9 cellular contexts compared by ENCODE assay signal in genomic region chr14:23056257-23056955, GRCh38. TPM values are rescaled to one million over a fixed set of nuclear protein-coding genes. Genes with fewer than 3 reads are reported as not detected.
DNase-seq lines count a peak whose midpoint lies in the region; ATAC-seq and TF ChIP-seq lines count a peak whose summit lies in the region.
"Had no signal": no experiment of that assay in that cellular context is flagged by ENCODE, and none has a peak within 500 bp of the region (broad histone marks: within the 10 kb centered on the region; RNA-seq: fewer than 3 reads in every experiment).

No MANE protein-coding gene starts in this region.

- no peak overlapping the region for H3K27ac ChIP-seq in CD8-positive, alpha-beta memory T cell (ENCODE audit: low read depth, low read length)

- POLR2A ChIA-PET in CD8-positive, alpha-beta memory T cell (lab: Charles Lee) = interaction anchor here (1.4 kb wide), 1 partner anchor 70 kb away, joined by 6 read pairs; no protein-coding TSS in a partner anchor

- H3K4me3 Mint-ChIP-seq in CD8-positive, alpha-beta memory T cell = peak overlapping the region; percentile 72 to 95 (median 84)

- peaks cover 0 to 32% (median 6%) of the 10 kb centered on the region in 3 donors for H3K36me3 Mint-ChIP-seq in CD8-positive, alpha-beta memory T cell

- H3K36me3 ChIP-seq in CD8-positive, alpha-beta memory T cell (ENCODE audit: insufficient read depth, low read length) = peaks cover 17% of the 10 kb centered on the region

- H3K9me3 ChIP-seq in CD8-positive, alpha-beta memory T cell (ENCODE audit: low read length) = no peaks in the 10 kb centered on the region

- H3K4me3 ChIP-seq in CD8-positive, alpha-beta memory T cell (ENCODE audit: low read length) = peak overlapping the region; percentile 47
- H3K4me3 ChIP-seq in retinal pigment epithelial cell (ENCODE audit: low read length) = peak overlapping the region; percentile 57

- DNase-seq in CD8-positive, alpha-beta memory T cell = peak; percentile 54 to 75 (median 59)
- DNase-seq in NCI-H226 = peak; percentile 53
- peak; percentile 52 for DNase-seq in activated gamma-delta T cell treated with anti-CD3 and anti-CD28 coated beads, Interleukin-2, amount 50 U/mL, for 16 hours (ENCODE audit: low read depth)
- DNase-seq in left cardiac atrium = peak; percentile 69
- DNase-seq in retinal pigment epithelial cell (ENCODE audit: low read depth) = no peak
- DNase-seq in NCI-H146 (lab: John Stamatoyannopoulos, UW) = no peak
- no peak for DNase-seq in NOMO-1 (lab: John Stamatoyannopoulos, UW; ENCODE audit: unreplicated experiment in 2 of 2)

- peak; percentile 51 for ATAC-seq in GM21825 (IDR thresholded peaks at IDR 0.05; ENCODE audit: unreplicated experiment)
- peak; percentile 23 to 50 for ATAC-seq in left cardiac atrium

- H3K4me1 ChIP-seq in CD8-positive, alpha-beta memory T cell (ENCODE audit: insufficient read depth, low read length) = peaks cover 14% of the 10 kb centered on the region

- TF ChIP-seq CTCF in retinal pigment epithelial cell (conservative IDR thresholded peaks at IDR 0.05; ENCODE audit: low read depth, low read length) = peak; percentile 87

- intact Hi-C loops in left cardiac atrium (cut with DNase I) = loop anchor here in 1 of 2 donors (2.0 kb wide), 1 partner anchor 70 kb away; no protein-coding TSS in a partner anchor

- H3K27ac Mint-ChIP-seq in CD8-positive, alpha-beta memory T cell = peak overlapping the region; percentile 2 to 95 (median 73)

- H3K27me3 ChIP-seq in CD8-positive, alpha-beta memory T cell (ENCODE audit: insufficient read depth, low read length, poor library complexity, severe bottlenecking) = no peaks in the 10 kb centered on the region

- H3K4me1 Mint-ChIP-seq in CD8-positive, alpha-beta memory T cell = peaks cover 16 to 19% (median 18%) of the 10 kb centered on the region in 3 donors

- CTCF ChIA-PET in CD8-positive, alpha-beta memory T cell (lab: Charles Lee) = interaction anchor here (0.9 to 21.2 kb wide), 11 partner anchors 11 to 175 kb away, joined by 3 to 732 read pairs (median 5); partner anchors contain the start of genes ACIN1, AJUBA, C14orf119 and PRMT5

- no peaks in the 10 kb centered on the region for H3K27me3 Mint-ChIP-seq in CD8-positive, alpha-beta memory T cell

- H3K9me3 Mint-ChIP-seq in CD8-positive, alpha-beta memory T cell = no peaks in the 10 kb centered on the region

RNA-seq across cellular contexts. Expression of gene CDH24, which starts 0.9 kb away (rescaled TPM):
- total RNA-seq in CD8-positive, alpha-beta memory T cell = under 1 TPM; 0.82 to 0.88 TPM
- polyA plus RNA-seq in CD8-positive, alpha-beta memory T cell = 0.36 TPM
- total RNA-seq in left cardiac atrium = 1 to 10 TPM; 1.6 to 3.4 TPM

RNA-seq across cellular contexts. Expression of gene PSMB11, which starts 14.4 kb away (rescaled TPM):
- not detected for total RNA-seq in CD8-positive, alpha-beta memory T cell
- polyA plus RNA-seq in CD8-positive, alpha-beta memory T cell = not detected
- not detected for total RNA-seq in left cardiac atrium
- total RNA-seq: T-helper 1 cell treated with Interleukin-12 subunit alpha and Interleukin-12 subunit beta and Interleukin-4 antibody, amounts not matched to agents 30 ng/mL and 1 ng/mL, for 36 hours had no signal

RNA-seq across cellular contexts. Expression of gene PSMB5, which starts 21.7 kb away (rescaled TPM):
- total RNA-seq in CD8-positive, alpha-beta memory T cell = 100 to 1,000 TPM; 186 to 198 TPM
- 37.1 TPM for polyA plus RNA-seq in CD8-positive, alpha-beta memory T cell
- total RNA-seq in left cardiac atrium = 100 to 1,000 TPM in 1 of 2 donors, 10 to 100 TPM in 1; 98.1 to 114 TPM

RNA-seq across cellular contexts. Expression of gene ACIN1, which starts 38.5 kb away (rescaled TPM):
- total RNA-seq in CD8-positive, alpha-beta memory T cell = 100 to 1,000 TPM; 195 to 198 TPM
- 15.1 TPM for polyA plus RNA-seq in CD8-positive, alpha-beta memory T cell
- total RNA-seq in left cardiac atrium = 10 to 100 TPM; 71.4 to 77.5 TPM

RNA-seq across cellular contexts. Expression of gene C14orf119, which starts 38.9 kb away (rescaled TPM):
- 10 to 100 TPM; 52.5 to 55.6 TPM for total RNA-seq in CD8-positive, alpha-beta memory T cell
- polyA plus RNA-seq in CD8-positive, alpha-beta memory T cell = 112 TPM
- 10 to 100 TPM; 30.8 to 37.9 TPM for total RNA-seq in left cardiac atrium

Comparison
In these comparisons a context has a peak if more than half of its experiments do, and no peak if none do; other contexts are left out.
1. DNase-seq: peak in CD8-positive, alpha-beta memory T cell (5 of 5), NCI-H226 (single experiment), activated gamma-delta T cell treated with anti-CD3 and anti-CD28 coated beads, Interleukin-2, amount 50 U/mL, for 16 hours (single experiment) and left cardiac atrium (single experiment); none in retinal pigment epithelial cell (single experiment), NCI-H146 (single experiment) and NOMO-1 (0 of 2).